1 cellular context compared by ENCODE assay signal in genomic region chr4:145791988-145792387, GRCh38.
TF ChIP-seq lines count a peak whose summit lies in the region.

No MANE protein-coding gene starts in this region.

TF ChIP-seq in GM23338, 12 proteins besides CTCF, POLR2A, EP300 and RAD21:
- TF ChIP-seq ZNF462 (CRISPR knock-in tag; IDR thresholded peaks at IDR 0.05) (no peak), ZNF114 (CRISPR knock-in tag; IDR thresholded peaks at IDR 0.05) (no peak), POLR2AphosphoS5 (IDR thresholded peaks at IDR 0.05; ENCODE audit: low read depth) (no peak), ETS1 (IDR thresholded peaks at IDR 0.05) (no peak), EZH2 (IDR thresholded peaks at IDR 0.05; ENCODE audit: low read depth, unreplicated experiment) (no peak), NANOG (IDR thresholded peaks at IDR 0.05; ENCODE audit: borderline replicate concordance) (no peak), JUNB (IDR thresholded peaks at IDR 0.05; ENCODE audit: unreplicated experiment) (no peak), CREB1 (CRISPR knock-in tag; IDR thresholded peaks at IDR 0.05; ENCODE audit: low read depth) (no peak), REST (IDR thresholded peaks at IDR 0.05; ENCODE audit: unreplicated experiment) (no peak), STAT1 (IDR thresholded peaks at IDR 0.05; ENCODE audit: unreplicated experiment) (no peak)
